In genomic region chr2:28926837-28927236, GRCh38 we compare ENCODE assay signal across 1 cellular context.
TF ChIP-seq lines count a peak whose summit lies in the region.

No MANE protein-coding gene starts in this region.

TF ChIP-seq in GM12891, 5 proteins besides CTCF, POLR2A, EP300 and RAD21:
- TF ChIP-seq TAF1 (IDR thresholded peaks at IDR 0.05; ENCODE audit: low read depth, low read length) (no peak), SPI1 (IDR thresholded peaks at IDR 0.05; ENCODE audit: low read depth, low read length) (no peak), POLR2AphosphoS5 (IDR thresholded peaks at IDR 0.05; ENCODE audit: low read depth, low read length) (peak; percentile 74), POU2F2 (IDR thresholded peaks at IDR 0.05; ENCODE audit: low read depth, low read length) (no peak), PAX5 (IDR thresholded peaks at IDR 0.05; ENCODE audit: insufficient read depth, low read length, severe bottlenecking) (no peak)
